Comparison of ENCODE assay signal across 26 cellular contexts in the genomic region with DNA sequence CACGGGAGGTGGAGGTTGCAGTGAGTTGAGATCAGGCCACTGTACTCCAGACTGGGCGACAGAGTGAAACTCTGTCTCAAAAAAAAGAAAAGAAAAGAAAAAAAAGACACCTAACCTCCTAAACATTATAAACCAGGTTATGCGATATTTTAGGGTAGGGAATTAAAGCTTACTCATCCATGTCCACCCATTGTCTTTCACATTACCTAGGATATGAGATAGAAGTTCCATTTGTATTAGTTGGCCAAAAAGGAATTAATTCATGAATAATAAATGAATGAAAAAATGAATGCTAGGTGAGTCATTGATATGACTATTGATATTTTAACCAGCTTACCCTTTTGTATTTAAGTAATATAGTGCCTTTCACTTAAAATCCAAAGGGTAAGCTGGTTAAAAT.
"Had no signal": no experiment of that assay in that cellular context is flagged by ENCODE, and none has a peak within 500 bp of the region (broad histone marks: within the 10 kb centered on the region; RNA-seq: fewer than 3 reads in every experiment).

No MANE protein-coding gene starts in this region.

- H3K36me3 ChIP-seq: colonic mucosa, heart right ventricle, left ventricle myocardium inferior, lower lobe of right lung, neural progenitor cell, ovary, right lobe of liver, spleen, stomach, thoracic aorta, transverse colon had no signal

- H3K27me3 ChIP-seq: colonic mucosa, heart right ventricle, neural progenitor cell, ovary, right lobe of liver, stomach, transverse colon had no signal

- H3K27ac ChIP-seq: colonic mucosa, heart right ventricle, left ventricle myocardium inferior, lower lobe of right lung, neural progenitor cell, ovary, right lobe of liver, spleen, stomach, thoracic aorta, transverse colon had no signal

- H3K4me3 ChIP-seq: colonic mucosa, heart right ventricle, left ventricle myocardium inferior, lower lobe of right lung, neural progenitor cell, ovary, right lobe of liver, spleen, stomach, thoracic aorta, transverse colon had no signal

- ATAC-seq: heart right ventricle; left cardiac atrium; lower lobe of right lung; natural killer cell treated with Interleukin-12 subunit alpha and Interleukin-12 subunit beta and Interleukin-15 and Interleukin-18, amount 100 ng/mL, for 72 hours; right lobe of liver; stimulated activated memory B cell treated with anti-CD40 and anti-IgM and Interleukin-4, amounts not matched to agents 10 μg/mL and 1 μg/mL and 100 μg/mL, for 72 hours had no signal

- FAIRE-seq: frontal cortex had no signal

- H2AFZ ChIP-seq: neural progenitor cell had no signal

- H3K9ac ChIP-seq: neural progenitor cell had no signal

- H3K4me1 ChIP-seq: colonic mucosa, lower lobe of right lung, neural progenitor cell, right lobe of liver, spleen, stomach, transverse colon had no signal

- H3K4me2 ChIP-seq: neural progenitor cell had no signal

- DNase-seq: colonic mucosa; dermis blood vessel endothelial cell; heart right ventricle; hypothalamus; islet precursor cell; left cardiac atrium; left ventricle myocardium inferior; lower lobe of right lung; mesenchymal stem cell; midbrain; nucleus accumbens; ovary; retina; right lobe of liver; spleen; stimulated activated CD4-positive, alpha-beta T cell treated with anti-CD3 and anti-CD28 coated beads, Interleukin-15, amount 100 ng/mL, for 24 hours; stimulated activated CD4-positive, alpha-beta T cell treated with anti-CD3 and anti-CD28 coated beads, Interleukin-1b, Interleukin-23, amount 100 ng/mL, for 48 hours; stimulated activated CD4-positive, alpha-beta T cell treated with anti-CD3 and anti-CD28 coated beads, Interleukin-4, amount 100 ng/mL, for 24 hours; stomach; substantia nigra; transverse colon had no signal

- H3K9me3 ChIP-seq: colonic mucosa, heart right ventricle, left ventricle myocardium inferior, lower lobe of right lung, ovary, right lobe of liver, spleen, stomach, thoracic aorta, transverse colon had no signal
